In genomic region chr2:207514451-207514850, GRCh38 we compare ENCODE assay signal across 21 cellular contexts. TPM values are rescaled to one million over a fixed set of nuclear protein-coding genes. Genes with fewer than 3 reads are reported as not detected.
DNase-seq lines count a peak whose midpoint lies in the region; ATAC-seq and TF ChIP-seq lines count a peak whose summit lies in the region.
"Had no signal": no experiment of that assay in that cellular context is flagged by ENCODE, and none has a peak within 500 bp of the region (broad histone marks: within the 10 kb centered on the region; RNA-seq: fewer than 3 reads in every experiment).

No MANE protein-coding gene starts in this region.

- H3K56ac ChIP-seq in IMR-90 (ENCODE audit: extremely low read depth, insufficient read depth, low read length), result peak overlapping the region; percentile 33; the same call in 1 of the 2 replicates

- H4K91ac ChIP-seq in IMR-90 (ENCODE audit: insufficient read depth, low read depth, low read length), result 0 out of 2 replicates have a peak overlapping the region, but pooled peaks have one; percentile 8

- H3K27me3 ChIP-seq in IMR-90 (ENCODE audit: control insufficient read depth, insufficient read depth, low read length) (no peaks in the 10 kb centered on the region), skeletal muscle satellite cell (ENCODE audit: control insufficient read depth, insufficient read depth, low read length) (no peaks in the 10 kb centered on the region), GM23338 (ENCODE audit: insufficient read depth) (no peaks in the 10 kb centered on the region)
- H3K27me3 ChIP-seq: right lobe of liver, upper lobe of left lung had no signal

- H3K18ac ChIP-seq in IMR-90 (ENCODE audit: low read depth, low read length), result peak overlapping the region; percentile 70

- H3K79me1 ChIP-seq in IMR-90 (ENCODE audit: low read depth in 1 of 2, low read length in 2 of 2), result no peaks in the 10 kb centered on the region

- H3K27ac ChIP-seq in IMR-90 (ENCODE audit: insufficient read depth, low read length) (peak overlapping the region; percentile 34; the same call in 1 of the 2 replicates), GM23338 (ENCODE audit: low read depth) (no peak overlapping the region)
- H3K27ac ChIP-seq: parathyroid adenoma, right lobe of liver, upper lobe of left lung had no signal

- no peak overlapping the region for H3K23ac ChIP-seq in IMR-90 (ENCODE audit: low read depth, low read length)

- H3K9me3 ChIP-seq in IMR-90 (ENCODE audit: control insufficient read depth, insufficient read depth, low read length) (peaks cover 3% of the 10 kb centered on the region; the same call in 1 of the 2 replicates), T-helper 17 cell (ENCODE audit: control insufficient read depth, low read length, poor library complexity, severe bottlenecking) (no peaks in the 10 kb centered on the region), skeletal muscle satellite cell (replicated peaks; ENCODE audit: low read length) (no peaks in the 10 kb centered on the region)
- H3K9me3 ChIP-seq: right lobe of liver, upper lobe of left lung had no signal

- no peaks in the 10 kb centered on the region for H3K79me2 ChIP-seq in GM23338 (replicated peaks; ENCODE audit: insufficient read depth)
- H3K79me2 ChIP-seq: parathyroid adenoma had no signal

- H3K9me1 ChIP-seq in IMR-90 (ENCODE audit: insufficient read depth, low read length), result no peaks in the 10 kb centered on the region

- peaks cover 2% of the 10 kb centered on the region for H3K4me1 Mint-ChIP-seq in T-helper 17 cell
- peaks cover 44% of the 10 kb centered on the region for H3K4me1 Mint-ChIP-seq in chondrocyte (ENCODE audit: low read depth)
- peaks cover 6% of the 10 kb centered on the region for H3K4me1 Mint-ChIP-seq in GM23338

- H3F3A ChIP-seq in GM23338 (replicated peaks; ENCODE audit: low read depth), result no peaks in the 10 kb centered on the region

- H3K4me2 ChIP-seq in IMR-90 (ENCODE audit: low read depth, low read length), result peak overlapping the region; percentile 78; the same call in 1 of the 2 replicates
- peak overlapping the region; percentile 61 for H3K4me2 ChIP-seq in skeletal muscle satellite cell (ENCODE audit: low read length)
- no peak overlapping the region for H3K4me2 ChIP-seq in GM23338

- intact Hi-C loops in IMR-90 (cut with micrococcal nuclease), result loop anchor here (1.0 to 2.0 kb wide), 2 partner anchors 8 to 14 kb away; partner anchors contain the start of gene CREB1

- peak overlapping the region; percentile 92 for H2BK5ac ChIP-seq in IMR-90 (ENCODE audit: low read depth, low read length, poor library complexity, severe bottlenecking)

- no peak for TF ChIP-seq RAD21 in IMR-90 (IDR thresholded peaks at IDR 0.05; ENCODE audit: low read length)

- no peak overlapping the region for H3K4me3 Mint-ChIP-seq in T-helper 17 cell
- no peak overlapping the region for H3K4me3 Mint-ChIP-seq in chondrocyte (ENCODE audit: unreplicated experiment)
- no peak overlapping the region for H3K4me3 Mint-ChIP-seq in GM23338
- H3K4me3 Mint-ChIP-seq: CD8-positive, alpha-beta T cell; naive B cell had no signal

- H3K36me3 Mint-ChIP-seq in T-helper 17 cell (ENCODE audit: low read depth) (peaks cover 8% of the 10 kb centered on the region), chondrocyte (ENCODE audit: low read depth) (no peaks in the 10 kb centered on the region), GM23338 (ENCODE audit: low read depth) (peaks cover 4% of the 10 kb centered on the region; the same call in 2 of the 3 replicates)
- H3K36me3 Mint-ChIP-seq: CD8-positive, alpha-beta T cell had no signal

- peak overlapping the region; percentile 79; the same call in 1 of the 2 replicates for H2BK20ac ChIP-seq in IMR-90 (ENCODE audit: low read depth, low read length)

- H3K36me3 ChIP-seq in IMR-90 (ENCODE audit: control insufficient read depth, insufficient read depth, low read length), result no peaks in the 10 kb centered on the region
- H3K36me3 ChIP-seq in skeletal muscle satellite cell (ENCODE audit: insufficient read depth, low read length), result no peaks in the 10 kb centered on the region
- no peaks in the 10 kb centered on the region; the same call in 1 of the 2 replicates for H3K36me3 ChIP-seq in GM23338 (ENCODE audit: insufficient read depth)
- H3K36me3 ChIP-seq: right lobe of liver, upper lobe of left lung had no signal

- H2AK9ac ChIP-seq in IMR-90 (replicated peaks; ENCODE audit: low read depth, low read length, poor library complexity), result no peak overlapping the region

- H3K9me3 Mint-ChIP-seq in chondrocyte (ENCODE audit: low read depth), result peaks cover 8% of the 10 kb centered on the region
- peaks cover 3% of the 10 kb centered on the region; the same call in 1 of the 3 replicates for H3K9me3 Mint-ChIP-seq in GM23338
- H3K9me3 Mint-ChIP-seq: CD8-positive, alpha-beta T cell; naive B cell had no signal

- ATAC-seq in IMR-90 (ENCODE audit: low read depth), result no peak
- ATAC-seq in T-helper 17 cell, result no peak
- no peak for ATAC-seq in GM23338
- no peak for ATAC-seq in omental fat pad (ENCODE audit: low FRiP score)
- ATAC-seq: CD8-positive, alpha-beta T cell; HepG2; right lobe of liver had no signal

- CTCF ChIA-PET in IMR-90 (lab: Yijun Ruan, JAX), result no interaction called here

- POLR2A ChIA-PET in IMR-90 (lab: Charles Lee; ENCODE audit: unreplicated experiment), result interaction anchor here (0.6 kb wide), 1 partner anchor 147 kb away, joined by 6 read pairs; no protein-coding TSS in a partner anchor

- H2BK120ac ChIP-seq in IMR-90 (ENCODE audit: low read depth, low read length), result no peak overlapping the region

- no peaks in the 10 kb centered on the region for H3K9me2 ChIP-seq in GM23338 (ENCODE audit: insufficient read depth)

- H3K4ac ChIP-seq in IMR-90 (ENCODE audit: low read depth, low read length), result no peak overlapping the region

- H2AK5ac ChIP-seq in IMR-90 (ENCODE audit: low read depth, low read length), result no peak overlapping the region

- H4K5ac ChIP-seq in IMR-90 (ENCODE audit: low read depth, low read length), result no peak overlapping the region; the same call in 1 of the 2 replicates

- H3K4me3 ChIP-seq in IMR-90 (ENCODE audit: insufficient read depth, low read depth, low read length) (no peak overlapping the region), skeletal muscle satellite cell (ENCODE audit: low read length) (peak overlapping the region; percentile 14), GM23338 (no peak overlapping the region)
- H3K4me3 ChIP-seq: right lobe of liver, upper lobe of left lung had no signal

- H3K4me1 ChIP-seq in IMR-90 (ENCODE audit: control insufficient read depth, insufficient read depth, low read length) (peaks cover 10% of the 10 kb centered on the region), skeletal muscle satellite cell (ENCODE audit: control insufficient read depth, insufficient read depth, low read length) (peaks cover 46% of the 10 kb centered on the region), GM23338 (ENCODE audit: insufficient read depth) (no peaks in the 10 kb centered on the region)
- H3K4me1 ChIP-seq: parathyroid adenoma, right lobe of liver, upper lobe of left lung had no signal

- H2AFZ ChIP-seq in IMR-90 (replicated peaks; ENCODE audit: low read length, poor library complexity), result no peak overlapping the region
- H2AFZ ChIP-seq in GM23338, result no peak overlapping the region
- H2AFZ ChIP-seq: parathyroid adenoma had no signal

- no peak for DNase-seq in IMR-90
- no peak for DNase-seq in T-helper 17 cell
- DNase-seq in chondrocyte (ENCODE audit: low spot score), result no peak
- DNase-seq in GM23338 (ENCODE audit: low spot score), result no peak
- no peak for DNase-seq in iPS-NIHi7 (ENCODE audit: extremely low spot score)
- DNase-seq in omental fat pad (ENCODE audit: low spot score), result no peak
- DNase-seq: activated CD4-positive, alpha-beta T cell treated with anti-CD3 and anti-CD28 coated beads, Interleukin-2, amount 10 ng/mL, durations not matched to agents 24 days and 14 days; activated CD8-positive, alpha-beta memory T cell treated with anti-CD3 and anti-CD28 coated beads, Interleukin-2, amount 50 U/mL, for 4 hours; activated naive CD4-positive, alpha-beta T cell treated with anti-CD3 and anti-CD28 coated beads, Interleukin-2, amount 50 U/mL, for 16 hours; CD8-positive, alpha-beta T cell; GF-D8; naive B cell; NCI-H1436; NCI-H526 treated with DMSO at 0.1 percent for 48 hours; right lobe of liver; stimulated activated CD4-positive, alpha-beta T cell treated with anti-CD3 and anti-CD28 coated beads, Interleukin-2, amount 100 ng/mL, for 24 hours; stimulated activated naive CD4-positive, alpha-beta T cell; upper lobe of left lung had no signal

- TF ChIP-seq CTCF in IMR-90 (conservative IDR thresholded peaks at IDR 0.05; ENCODE audit: low read depth, low read length), result no peak
- no peak for TF ChIP-seq CTCF in chondrocyte (IDR thresholded peaks at IDR 0.05)
- TF ChIP-seq CTCF in GM23338 (conservative IDR thresholded peaks at IDR 0.05; ENCODE audit: low read depth in 2 of 2), result no peak
- TF ChIP-seq CTCF in omental fat pad (IDR thresholded peaks at IDR 0.05), result no peak

- no peak for TF ChIP-seq POLR2A in IMR-90 (IDR thresholded peaks at IDR 0.05; ENCODE audit: low read depth, low read length)

- peak overlapping the region in 1 of 2 experiments; percentile 68; a peak in 1 of 4 replicates for H4K8ac ChIP-seq in IMR-90 (ENCODE audit: low read depth in 2 of 2, low read length in 2 of 2)

- H3K9ac ChIP-seq in IMR-90 (ENCODE audit: low read depth, low read length) (no peak overlapping the region; the same call in 1 of the 2 replicates), skeletal muscle satellite cell (ENCODE audit: low read depth, low read length) (peak overlapping the region; percentile 77)
- H3K9ac ChIP-seq: parathyroid adenoma had no signal

- H3K14ac ChIP-seq in IMR-90 (replicated peaks; ENCODE audit: low read depth, low read length), result no peak overlapping the region

- H4K20me1 ChIP-seq in IMR-90 (ENCODE audit: insufficient read depth, low read length), result no peaks in the 10 kb centered on the region
- H4K20me1 ChIP-seq in GM23338 (replicated peaks; ENCODE audit: insufficient read depth), result no peaks in the 10 kb centered on the region

- peak overlapping the region; percentile 2 for H3K27ac Mint-ChIP-seq in T-helper 17 cell
- H3K27ac Mint-ChIP-seq in chondrocyte (ENCODE audit: unreplicated experiment), result peak overlapping the region; percentile 84
- H3K27ac Mint-ChIP-seq in GM23338, result no peak overlapping the region
- H3K27ac Mint-ChIP-seq: CD8-positive, alpha-beta T cell; naive B cell had no signal

- dilution Hi-C loops in IMR-90 (cut with HindIII; ENCODE audit: low sequenced_read_pairs, unreplicated experiment), result no loop called here

- H3K27me3 Mint-ChIP-seq in T-helper 17 cell (no peaks in the 10 kb centered on the region), chondrocyte (ENCODE audit: low read depth) (no peaks in the 10 kb centered on the region), GM23338 (ENCODE audit: insufficient read depth, low read depth, poor library complexity) (no peaks in the 10 kb centered on the region)
- H3K27me3 Mint-ChIP-seq: naive B cell had no signal

- no peak overlapping the region; the same call in 2 of the 3 replicates for H2BK15ac ChIP-seq in IMR-90 (ENCODE audit: low read depth, low read length)

- WGBS in IMR-90 (ENCODE audit: extremely low coverage in 2 of 2, insufficient read length in 1 of 2), 2 experiments, result no CpG with 5 or more reads among the region's 2 CpGs

- in situ Hi-C loops in IMR-90 (cut with MboI; ENCODE audit: low sequenced_read_pairs), result no loop called here

- no TSS peak for BruUV-seq in IMR-90 (replicated peaks; lab: Mats Ljungman, UMichigan)

RNA-seq across cellular contexts. Expression of gene CREB1, which starts 15.3 kb away (rescaled TPM):
- total RNA-seq in IMR-90 (2012; rRNA removed) (71.9 and 94.5 TPM in 2 replicates), T-helper 17 cell (10 to 100 TPM; 73.7 to 89.3 TPM), chondrocyte (48.3 to 62.3 TPM (median 54.2 TPM) in 3 replicates), omental fat pad (10 to 100 TPM; 38.2 to 82.3 (median 49.4) TPM)
- polyA plus RNA-seq in IMR-90 (2012; rRNA removed) (22.4 and 25.6 TPM in 2 replicates), GM23338 (2016; fragmentation: Nextera tagmentation; extraction: Ambion mirVana) (27.2 and 40.3 TPM in 2 replicates)
- polyA plus RNA-seq in IMR-90 (2012; cell fraction: cytosol; rRNA removed), result 3.7 and 7.5 TPM in 2 replicates
- 5.5 and 24.0 TPM in 2 replicates for polyA plus RNA-seq in IMR-90 (2012; cell fraction: nucleus; rRNA removed; ENCODE audit: low replicate concordance)
- 20.8 and 22.1 TPM in 2 replicates for total RNA-seq in skeletal muscle satellite cell (2012; rRNA removed)
- total RNA-seq in GM23338 (2014; rRNA removed; shearing (Covaris generic)), result 94.4 and 104 TPM in 2 replicates
